ENCODE assay signal across 1 cellular context in the genomic region with DNA sequence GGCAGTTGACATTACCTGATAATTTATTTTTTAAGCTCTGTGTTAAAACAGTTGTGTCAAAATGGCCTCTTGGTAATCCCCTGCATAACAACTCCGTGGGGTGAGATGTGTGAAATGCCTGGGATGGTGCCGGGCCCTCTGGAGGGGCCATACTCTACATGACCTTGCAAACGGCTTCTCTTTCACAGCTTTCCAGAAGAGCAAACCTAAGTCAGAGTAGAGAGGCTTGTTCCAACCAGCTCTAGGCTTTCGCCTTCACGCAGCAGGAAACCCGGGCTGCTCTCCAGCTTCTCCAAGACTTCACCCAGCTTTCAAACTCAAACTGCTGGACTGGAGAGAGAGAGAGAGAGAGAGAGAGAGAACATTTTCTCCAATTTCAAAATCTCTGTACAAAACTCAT.
TF ChIP-seq lines count a peak whose summit lies in the region.

No MANE protein-coding gene starts in this region.

TF ChIP-seq in IMR-90, 13 proteins besides CTCF, POLR2A, EP300 and RAD21 (continued from another document):
- TF ChIP-seq, protein P1, sequence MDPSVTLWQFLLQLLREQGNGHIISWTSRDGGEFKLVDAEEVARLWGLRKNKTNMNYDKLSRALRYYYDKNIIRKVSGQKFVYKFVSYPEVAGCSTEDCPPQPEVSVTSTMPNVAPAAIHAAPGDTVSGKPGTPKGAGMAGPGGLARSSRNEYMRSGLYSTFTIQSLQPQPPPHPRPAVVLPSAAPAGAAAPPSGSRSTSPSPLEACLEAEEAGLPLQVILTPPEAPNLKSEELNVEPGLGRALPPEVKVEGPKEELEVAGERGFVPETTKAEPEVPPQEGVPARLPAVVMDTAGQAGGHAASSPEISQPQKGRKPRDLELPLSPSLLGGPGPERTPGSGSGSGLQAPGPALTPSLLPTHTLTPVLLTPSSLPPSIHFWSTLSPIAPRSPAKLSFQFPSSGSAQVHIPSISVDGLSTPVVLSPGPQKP (IDR thresholded peaks at IDR 0.05; ENCODE audit: borderline replicate concordance, low read depth, low read length) = no peak
- no peak for TF ChIP-seq CEBPB (IDR thresholded peaks at IDR 0.05; ENCODE audit: low read depth, low read length)
- TF ChIP-seq RFX5 (IDR thresholded peaks at IDR 0.05; ENCODE audit: low read depth, low read length) = no peak
- TF ChIP-seq SMC3 (IDR thresholded peaks at IDR 0.05; ENCODE audit: low read depth, low read length) = no peak
- no peak for TF ChIP-seq NFE2L2 (IDR thresholded peaks at IDR 0.05; ENCODE audit: low read depth, low read length)
- TF ChIP-seq FOS (IDR thresholded peaks at IDR 0.05; ENCODE audit: low read depth, low read length) = no peak
TF ChIP-seq in IMR-90: peak in this region for 0.
